Comparison of ENCODE assay signal across 8 cellular contexts in the genomic region with DNA sequence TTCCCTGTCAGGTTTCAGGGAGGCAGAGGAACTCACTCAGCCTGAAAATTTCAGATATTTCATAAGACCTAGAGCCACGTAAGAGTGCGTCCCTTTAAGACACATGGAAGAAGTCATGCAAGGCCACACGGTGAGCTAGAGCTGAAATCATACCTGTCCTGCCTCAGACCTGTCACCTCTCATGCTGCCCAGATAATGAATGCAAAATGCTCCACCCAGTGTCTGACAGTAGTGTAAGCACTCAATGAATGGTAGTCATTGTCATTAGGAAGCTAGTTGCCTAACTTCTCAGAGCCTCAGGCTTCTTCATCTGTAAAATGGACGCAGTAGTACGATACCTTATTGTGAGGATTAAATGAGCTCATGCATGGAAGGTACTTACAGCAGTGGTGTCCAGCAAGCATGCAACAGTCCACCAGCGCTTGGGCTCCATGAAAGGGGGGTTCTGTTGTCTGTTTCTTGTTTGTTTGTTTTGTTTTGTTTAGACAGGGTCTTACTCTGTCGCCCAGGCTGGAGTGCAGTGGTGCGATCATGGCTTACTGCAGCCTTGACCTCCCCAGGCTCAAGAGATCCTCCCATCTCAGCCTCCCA.
DNase-seq lines count a peak whose midpoint lies in the region; ATAC-seq, FAIRE-seq and TF ChIP-seq lines count a peak whose summit lies in the region.

No MANE protein-coding gene starts in this region.

- H3K4me2 ChIP-seq in OCI-LY3 (ENCODE audit: low read length) (peak overlapping the region; percentile 96), endothelial cell of umbilical vein (ENCODE audit: insufficient read depth, low read length) (no peak overlapping the region)

- no peaks in the 10 kb centered on the region for H3K9me1 ChIP-seq in endothelial cell of umbilical vein (replicated peaks; ENCODE audit: control insufficient read depth, extremely low read depth, insufficient read depth, low read length)

- CTCF ChIA-PET in endothelial cell of umbilical vein (lab: Charles Lee) = interaction anchor here (0.5 to 4.7 kb wide), 30 partner anchors 10 to 296 kb away, joined by 3 to 73 read pairs (median 4); a partner anchor contains a TSS

- peak; percentile 31 for FAIRE-seq in endothelial cell of umbilical vein (lab: Jason Lieb, UNC)

- peak overlapping the region in 1 of 2 donors; percentile 89 for H3K27ac Mint-ChIP-seq in activated naive CD4-positive, alpha-beta T cell treated with anti-CD3 and anti-CD28 coated beads, Interleukin-2, amount 50 U/mL, for 72 hours

- peaks cover 0 to 7% of the 10 kb centered on the region in 2 donors for H3K36me3 Mint-ChIP-seq in activated naive CD4-positive, alpha-beta T cell treated with anti-CD3 and anti-CD28 coated beads, Interleukin-2, amount 50 U/mL, for 72 hours

- peak in 1 of 2 donors; percentile 23 for ATAC-seq in gastrocnemius medialis
- no peak for ATAC-seq in HG03175 (IDR thresholded peaks at IDR 0.05; ENCODE audit: unreplicated experiment)
- ATAC-seq in activated naive CD4-positive, alpha-beta T cell treated with anti-CD3 and anti-CD28 coated beads, Interleukin-2, amount 50 U/mL, for 72 hours = no peak

- H3K79me2 ChIP-seq in OCI-LY3 (ENCODE audit: low read length) (no peaks in the 10 kb centered on the region), endothelial cell of umbilical vein (ENCODE audit: control insufficient read depth, insufficient read depth, low read length) (no peaks in the 10 kb centered on the region)

- DNase-seq in NK-92 treated with Interleukin-12 subunit alpha and Interleukin-12 subunit beta, amount 100 ng/mL, for 24 hours (lab: John Stamatoyannopoulos, UW) = peak; percentile 21
- DNase-seq in NK-92 (lab: John Stamatoyannopoulos, UW; ENCODE audit: unreplicated experiment) (no peak), endothelial cell of umbilical vein (ENCODE audit: low read depth, low spot score) (no peak), gastrocnemius medialis (no peak), SHP77 treated with DMSO at 0.1 percent for 48 hours (lab: John Stamatoyannopoulos, UW) (no peak)
- DNase-seq in activated naive CD4-positive, alpha-beta T cell treated with anti-CD3 and anti-CD28 coated beads, Interleukin-2, amount 50 U/mL, for 72 hours (ENCODE audit: low spot score in 2 of 2) = no peak

- POLR2A ChIA-PET in endothelial cell of umbilical vein (lab: Charles Lee) = no interaction called here

- intact Hi-C loops in endothelial cell of umbilical vein (cut with micrococcal nuclease) (loop anchor here (1.0 to 5.0 kb wide), 4 partner anchors 26 to 298 kb away; no protein-coding TSS in a partner anchor), gastrocnemius medialis (cut with DNase I; ENCODE audit: low total_unique reads) (loop anchor here (2.0 to 5.0 kb wide), 2 partner anchors 142 to 218 kb away; no protein-coding TSS in a partner anchor)

- H3K9me3 Mint-ChIP-seq in activated naive CD4-positive, alpha-beta T cell treated with anti-CD3 and anti-CD28 coated beads, Interleukin-2, amount 50 U/mL, for 72 hours = no peaks in the 10 kb centered on the region

- dilution Hi-C loops in endothelial cell of umbilical vein (cut with MboI; ENCODE audit: extremely low pct_ligation_motif_present, low sequenced_read_pairs) = no loop called here

- peak overlapping the region; percentile 88 for H3K4me3 ChIP-seq in OCI-LY3 (ENCODE audit: low read length)
- no peak overlapping the region for H3K4me3 ChIP-seq in endothelial cell of umbilical vein (replicated peaks in 1 of 3; ENCODE audit: insufficient read depth in 1 of 3, low read depth in 1 of 3, low read length in 3 of 3)
- H3K4me3 ChIP-seq in gastrocnemius medialis = peak overlapping the region in 3 of 4 donors; percentile 64 to 66 (median 66)

- H3K4me1 ChIP-seq in OCI-LY3 (ENCODE audit: low read length) (peaks cover 9% of the 10 kb centered on the region), endothelial cell of umbilical vein (ENCODE audit: control insufficient read depth, extremely low read depth, insufficient read depth, low read length) (peaks cover 35% of the 10 kb centered on the region), gastrocnemius medialis (peaks cover 11 to 14% of the 10 kb centered on the region in 2 donors)

- no peak for TF ChIP-seq POLR2A in endothelial cell of umbilical vein (IDR thresholded peaks at IDR 0.05; ENCODE audit: low read depth, low read length)
- TF ChIP-seq POLR2A in gastrocnemius medialis (IDR thresholded peaks at IDR 0.05) = no peak

- BruUV-seq in endothelial cell of umbilical vein (replicated peaks; lab: Mats Ljungman, UMichigan) = no TSS peak

- peak overlapping the region; percentile 54; the same call in 1 of the 2 replicates for H3K9ac ChIP-seq in OCI-LY3 (ENCODE audit: low read length)
- peak overlapping the region; percentile 62 for H3K9ac ChIP-seq in endothelial cell of umbilical vein (replicated peaks; ENCODE audit: extremely low read depth, insufficient read depth, low read length)

- in situ Hi-C loops in gastrocnemius medialis (cut with MboI; ENCODE audit: low sequenced_read_pairs in 4 of 4) = loop anchor here (5.0 to 25.0 kb wide), 6 partner anchors 108 to 533 kb away; a partner anchor contains a TSS

- TF ChIP-seq CTCF in OCI-LY3 (IDR thresholded peaks at IDR 0.05; ENCODE audit: low read depth, low read length) (peak; percentile 49), endothelial cell of umbilical vein (IDR thresholded peaks at IDR 0.05; ENCODE audit: extremely low read depth in 1 of 2, insufficient read depth in 1 of 2, low read depth in 1 of 2, low read length in 2 of 2) (no peak), gastrocnemius medialis (IDR thresholded peaks at IDR 0.05 in 4 of 5, conservative IDR thresholded peaks at IDR 0.05 in 1 of 5) (no peak)

- H3K36me3 ChIP-seq in OCI-LY3 (replicated peaks; ENCODE audit: low read depth, low read length) (no peaks in the 10 kb centered on the region), endothelial cell of umbilical vein (ENCODE audit: control insufficient read depth in 2 of 2, extremely low read depth in 1 of 2, insufficient read depth in 2 of 2, low read length in 2 of 2) (no peaks in the 10 kb centered on the region), gastrocnemius medialis (no peaks in the 10 kb centered on the region)

- H3K27me3 ChIP-seq in OCI-LY3 (ENCODE audit: low read depth, low read length) = peaks cover 17% of the 10 kb centered on the region
- no peaks in the 10 kb centered on the region for H3K27me3 ChIP-seq in endothelial cell of umbilical vein (ENCODE audit: control insufficient read depth in 2 of 2, insufficient read depth in 2 of 2, low read length in 2 of 2)
- H3K27me3 ChIP-seq in gastrocnemius medialis = no peaks in the 10 kb centered on the region

- H2AFZ ChIP-seq in OCI-LY3 (ENCODE audit: low read depth, low read length) (peak overlapping the region; percentile 92; the same call in 1 of the 2 replicates), endothelial cell of umbilical vein (ENCODE audit: low read depth, low read length) (peak overlapping the region; percentile 23)

- H3K27ac ChIP-seq in OCI-LY3 (ENCODE audit: low read length) = no peak overlapping the region
- peak overlapping the region; percentile 65 for H3K27ac ChIP-seq in endothelial cell of umbilical vein (ENCODE audit: insufficient read depth, low read depth, low read length)
- H3K27ac ChIP-seq in gastrocnemius medialis = peak overlapping the region; percentile 62 to 88 (median 79)

- no peaks in the 10 kb centered on the region for H3K9me3 ChIP-seq in OCI-LY3 (ENCODE audit: insufficient read depth, low read length)
- no peaks in the 10 kb centered on the region for H3K9me3 ChIP-seq in endothelial cell of umbilical vein (replicated peaks; ENCODE audit: control insufficient read depth, insufficient read depth, low read length)
- no peaks in the 10 kb centered on the region for H3K9me3 ChIP-seq in gastrocnemius medialis

- no peaks in the 10 kb centered on the region for H4K20me1 ChIP-seq in OCI-LY3 (ENCODE audit: insufficient read depth, low read length)
- H4K20me1 ChIP-seq in endothelial cell of umbilical vein (replicated peaks; ENCODE audit: control insufficient read depth, extremely low read depth, insufficient read depth, low read length) = no peaks in the 10 kb centered on the region

TF ChIP-seq in endothelial cell of umbilical vein, 7 proteins besides CTCF, POLR2A, EP300 and RAD21:
- TF ChIP-seq GATA2 (IDR thresholded peaks at IDR 0.05; ENCODE audit: insufficient read depth, insufficient read length, low read depth, low read length) (no peak), MYC (IDR thresholded peaks at IDR 0.05; ENCODE audit: low read depth, low read length) (no peak), EZH2 (IDR thresholded peaks at IDR 0.05; ENCODE audit: borderline replicate concordance, low read depth, low read length, severe bottlenecking) (no peak), POLR2AphosphoS5 (IDR thresholded peaks at IDR 0.05; ENCODE audit: insufficient read depth, low read depth, low read length) (no peak), JUN (IDR thresholded peaks at IDR 0.05; ENCODE audit: borderline replicate concordance, insufficient read depth, insufficient read length, low read depth) (no peak), FOS (IDR thresholded peaks at IDR 0.05; ENCODE audit: borderline replicate concordance, insufficient read depth, low read length) (no peak)
- TF ChIP-seq, protein P1, sequence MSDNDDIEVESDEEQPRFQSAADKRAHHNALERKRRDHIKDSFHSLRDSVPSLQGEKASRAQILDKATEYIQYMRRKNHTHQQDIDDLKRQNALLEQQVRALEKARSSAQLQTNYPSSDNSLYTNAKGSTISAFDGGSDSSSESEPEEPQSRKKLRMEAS (IDR thresholded peaks at IDR 0.05; ENCODE audit: insufficient read depth, insufficient read length) = no peak

Comparison
In these comparisons a context has a peak if more than half of its experiments do, and no peak if none do; other contexts are left out.
1. H3K4me3 ChIP-seq: peak in OCI-LY3 (single experiment) and gastrocnemius medialis (3 of 4); none in endothelial cell of umbilical vein (0 of 3).